Comparison of ENCODE assay signal across 1 cellular context in the genomic region with DNA sequence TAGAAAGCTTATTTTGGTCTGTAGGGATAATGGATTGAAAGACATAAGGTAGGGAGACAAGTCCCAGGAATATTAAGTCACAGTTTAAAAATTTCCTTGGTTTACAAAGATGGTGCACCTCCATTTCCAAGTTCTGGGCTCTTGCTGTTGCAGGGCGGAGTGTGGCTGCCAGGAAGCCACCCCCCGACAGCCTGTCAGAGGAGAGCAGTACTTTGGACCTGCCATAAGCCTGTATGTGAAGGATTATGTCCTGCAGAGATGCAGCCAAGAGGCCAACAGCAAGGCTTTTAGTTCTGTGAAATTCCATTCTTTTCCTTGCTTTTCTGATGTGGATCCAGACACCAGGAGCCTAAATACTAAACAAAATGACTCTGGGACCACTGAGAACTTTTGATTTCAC.
TF ChIP-seq lines count a peak whose summit lies in the region.

No MANE protein-coding gene starts in this region.

TF ChIP-seq in HepG2, 621 proteins besides CTCF, POLR2A, EP300 and RAD21 (continued from another document):
- TF ChIP-seq, protein P1, sequence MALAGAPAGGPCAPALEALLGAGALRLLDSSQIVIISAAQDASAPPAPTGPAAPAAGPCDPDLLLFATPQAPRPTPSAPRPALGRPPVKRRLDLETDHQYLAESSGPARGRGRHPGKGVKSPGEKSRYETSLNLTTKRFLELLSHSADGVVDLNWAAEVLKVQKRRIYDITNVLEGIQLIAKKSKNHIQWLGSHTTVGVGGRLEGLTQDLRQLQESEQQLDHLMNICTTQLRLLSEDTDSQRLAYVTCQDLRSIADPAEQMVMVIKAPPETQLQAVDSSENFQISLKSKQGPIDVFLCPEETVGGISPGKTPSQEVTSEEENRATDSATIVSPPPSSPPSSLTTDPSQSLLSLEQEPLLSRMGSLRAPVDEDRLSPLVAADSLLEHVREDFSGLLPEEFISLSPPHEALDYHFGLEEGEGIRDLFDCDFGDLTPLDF (CRISPR knock-in tag; IDR thresholded peaks at IDR 0.05) = no peak
- TF ChIP-seq, protein P2, sequence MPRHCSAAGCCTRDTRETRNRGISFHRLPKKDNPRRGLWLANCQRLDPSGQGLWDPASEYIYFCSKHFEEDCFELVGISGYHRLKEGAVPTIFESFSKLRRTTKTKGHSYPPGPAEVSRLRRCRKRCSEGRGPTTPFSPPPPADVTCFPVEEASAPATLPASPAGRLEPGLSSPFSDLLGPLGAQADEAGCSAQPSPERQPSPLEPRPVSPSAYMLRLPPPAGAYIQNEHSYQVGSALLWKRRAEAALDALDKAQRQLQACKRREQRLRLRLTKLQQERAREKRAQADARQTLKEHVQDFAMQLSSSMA (CRISPR knock-in tag; IDR thresholded peaks at IDR 0.05) = no peak
- peak; percentile 37; the same call in 1 of the 2 replicates for TF ChIP-seq SOX5 (CRISPR knock-in tag; IDR thresholded peaks at IDR 0.05; ENCODE audit: borderline replicate concordance)
- TF ChIP-seq HNF4G (IDR thresholded peaks at IDR 0.05; ENCODE audit: borderline replicate concordance, low read depth, low read length) = peak; percentile 79
- TF ChIP-seq HNF4G (CRISPR knock-in tag; IDR thresholded peaks at IDR 0.05; ENCODE audit: borderline replicate concordance, low read depth) = peak; percentile 26; the same call in 1 of the 2 replicates
- peak; percentile 57; the same call in 1 of the 2 replicates for TF ChIP-seq KDM6A (CRISPR knock-in tag; IDR thresholded peaks at IDR 0.05; ENCODE audit: low read depth)
- TF ChIP-seq, protein P3, sequence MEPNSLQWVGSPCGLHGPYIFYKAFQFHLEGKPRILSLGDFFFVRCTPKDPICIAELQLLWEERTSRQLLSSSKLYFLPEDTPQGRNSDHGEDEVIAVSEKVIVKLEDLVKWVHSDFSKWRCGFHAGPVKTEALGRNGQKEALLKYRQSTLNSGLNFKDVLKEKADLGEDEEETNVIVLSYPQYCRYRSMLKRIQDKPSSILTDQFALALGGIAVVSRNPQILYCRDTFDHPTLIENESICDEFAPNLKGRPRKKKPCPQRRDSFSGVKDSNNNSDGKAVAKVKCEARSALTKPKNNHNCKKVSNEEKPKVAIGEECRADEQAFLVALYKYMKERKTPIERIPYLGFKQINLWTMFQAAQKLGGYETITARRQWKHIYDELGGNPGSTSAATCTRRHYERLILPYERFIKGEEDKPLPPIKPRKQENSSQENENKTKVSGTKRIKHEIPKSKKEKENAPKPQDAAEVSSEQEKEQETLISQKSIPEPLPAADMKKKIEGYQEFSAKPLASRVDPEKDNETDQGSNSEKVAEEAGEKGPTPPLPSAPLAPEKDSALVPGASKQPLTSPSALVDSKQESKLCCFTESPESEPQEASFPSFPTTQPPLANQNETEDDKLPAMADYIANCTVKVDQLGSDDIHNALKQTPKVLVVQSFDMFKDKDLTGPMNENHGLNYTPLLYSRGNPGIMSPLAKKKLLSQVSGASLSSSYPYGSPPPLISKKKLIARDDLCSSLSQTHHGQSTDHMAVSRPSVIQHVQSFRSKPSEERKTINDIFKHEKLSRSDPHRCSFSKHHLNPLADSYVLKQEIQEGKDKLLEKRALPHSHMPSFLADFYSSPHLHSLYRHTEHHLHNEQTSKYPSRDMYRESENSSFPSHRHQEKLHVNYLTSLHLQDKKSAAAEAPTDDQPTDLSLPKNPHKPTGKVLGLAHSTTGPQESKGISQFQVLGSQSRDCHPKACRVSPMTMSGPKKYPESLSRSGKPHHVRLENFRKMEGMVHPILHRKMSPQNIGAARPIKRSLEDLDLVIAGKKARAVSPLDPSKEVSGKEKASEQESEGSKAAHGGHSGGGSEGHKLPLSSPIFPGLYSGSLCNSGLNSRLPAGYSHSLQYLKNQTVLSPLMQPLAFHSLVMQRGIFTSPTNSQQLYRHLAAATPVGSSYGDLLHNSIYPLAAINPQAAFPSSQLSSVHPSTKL (CRISPR knock-in tag; IDR thresholded peaks at IDR 0.05) = peak; percentile 75
- no peak for TF ChIP-seq ZNF768 (CRISPR knock-in tag; IDR thresholded peaks at IDR 0.05)
- peak; percentile 38; the same call in 1 of the 2 replicates for TF ChIP-seq HOXA3 (CRISPR knock-in tag; IDR thresholded peaks at IDR 0.05)
- 0 out of 2 replicates have a peak, but pooled peaks have one; percentile 49 for TF ChIP-seq RFXAP (CRISPR knock-in tag; IDR thresholded peaks at IDR 0.05; ENCODE audit: borderline replicate concordance)
- no peak for TF ChIP-seq HOXA7 (CRISPR knock-in tag; IDR thresholded peaks at IDR 0.05)
- TF ChIP-seq SAP130 (CRISPR knock-in tag; IDR thresholded peaks at IDR 0.05; ENCODE audit: low read depth) = peak; percentile 56
- TF ChIP-seq, protein P4, sequence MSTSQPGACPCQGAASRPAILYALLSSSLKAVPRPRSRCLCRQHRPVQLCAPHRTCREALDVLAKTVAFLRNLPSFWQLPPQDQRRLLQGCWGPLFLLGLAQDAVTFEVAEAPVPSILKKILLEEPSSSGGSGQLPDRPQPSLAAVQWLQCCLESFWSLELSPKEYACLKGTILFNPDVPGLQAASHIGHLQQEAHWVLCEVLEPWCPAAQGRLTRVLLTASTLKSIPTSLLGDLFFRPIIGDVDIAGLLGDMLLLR (CRISPR knock-in tag; IDR thresholded peaks at IDR 0.05) = no peak
- no peak for TF ChIP-seq ZNF335 (CRISPR knock-in tag; IDR thresholded peaks at IDR 0.05)
- peak; percentile 70 for TF ChIP-seq SALL1 (CRISPR knock-in tag; IDR thresholded peaks at IDR 0.05)
- 0 out of 2 replicates have a peak, but pooled peaks have one; percentile 34 for TF ChIP-seq KAT8 (CRISPR knock-in tag; IDR thresholded peaks at IDR 0.05)
- peak; percentile 70 for TF ChIP-seq POGZ (CRISPR knock-in tag; IDR thresholded peaks at IDR 0.05)
- no peak for TF ChIP-seq ZNF878 (CRISPR knock-in tag; IDR thresholded peaks at IDR 0.05)
- peak; percentile 93 for TF ChIP-seq ZNF644 (CRISPR knock-in tag; IDR thresholded peaks at IDR 0.05; ENCODE audit: low read depth)
- TF ChIP-seq, protein P5, sequence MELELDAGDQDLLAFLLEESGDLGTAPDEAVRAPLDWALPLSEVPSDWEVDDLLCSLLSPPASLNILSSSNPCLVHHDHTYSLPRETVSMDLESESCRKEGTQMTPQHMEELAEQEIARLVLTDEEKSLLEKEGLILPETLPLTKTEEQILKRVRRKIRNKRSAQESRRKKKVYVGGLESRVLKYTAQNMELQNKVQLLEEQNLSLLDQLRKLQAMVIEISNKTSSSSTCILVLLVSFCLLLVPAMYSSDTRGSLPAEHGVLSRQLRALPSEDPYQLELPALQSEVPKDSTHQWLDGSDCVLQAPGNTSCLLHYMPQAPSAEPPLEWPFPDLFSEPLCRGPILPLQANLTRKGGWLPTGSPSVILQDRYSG (CRISPR knock-in tag; IDR thresholded peaks at IDR 0.05) = no peak
- TF ChIP-seq YY1 (IDR thresholded peaks at IDR 0.05; ENCODE audit: insufficient read depth, insufficient replicate concordance, low read depth, low read length) = peak; percentile 44
- TF ChIP-seq, protein P6, sequence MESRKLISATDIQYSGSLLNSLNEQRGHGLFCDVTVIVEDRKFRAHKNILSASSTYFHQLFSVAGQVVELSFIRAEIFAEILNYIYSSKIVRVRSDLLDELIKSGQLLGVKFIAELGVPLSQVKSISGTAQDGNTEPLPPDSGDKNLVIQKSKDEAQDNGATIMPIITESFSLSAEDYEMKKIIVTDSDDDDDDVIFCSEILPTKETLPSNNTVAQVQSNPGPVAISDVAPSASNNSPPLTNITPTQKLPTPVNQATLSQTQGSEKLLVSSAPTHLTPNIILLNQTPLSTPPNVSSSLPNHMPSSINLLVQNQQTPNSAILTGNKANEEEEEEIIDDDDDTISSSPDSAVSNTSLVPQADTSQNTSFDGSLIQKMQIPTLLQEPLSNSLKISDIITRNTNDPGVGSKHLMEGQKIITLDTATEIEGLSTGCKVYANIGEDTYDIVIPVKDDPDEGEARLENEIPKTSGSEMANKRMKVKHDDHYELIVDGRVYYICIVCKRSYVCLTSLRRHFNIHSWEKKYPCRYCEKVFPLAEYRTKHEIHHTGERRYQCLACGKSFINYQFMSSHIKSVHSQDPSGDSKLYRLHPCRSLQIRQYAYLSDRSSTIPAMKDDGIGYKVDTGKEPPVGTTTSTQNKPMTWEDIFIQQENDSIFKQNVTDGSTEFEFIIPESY (CRISPR knock-in tag; IDR thresholded peaks at IDR 0.05) = no peak
- TF ChIP-seq ATF7-NPFF (CRISPR knock-in tag; IDR thresholded peaks at IDR 0.05; ENCODE audit: low read depth) = no peak
- TF ChIP-seq, protein P7, sequence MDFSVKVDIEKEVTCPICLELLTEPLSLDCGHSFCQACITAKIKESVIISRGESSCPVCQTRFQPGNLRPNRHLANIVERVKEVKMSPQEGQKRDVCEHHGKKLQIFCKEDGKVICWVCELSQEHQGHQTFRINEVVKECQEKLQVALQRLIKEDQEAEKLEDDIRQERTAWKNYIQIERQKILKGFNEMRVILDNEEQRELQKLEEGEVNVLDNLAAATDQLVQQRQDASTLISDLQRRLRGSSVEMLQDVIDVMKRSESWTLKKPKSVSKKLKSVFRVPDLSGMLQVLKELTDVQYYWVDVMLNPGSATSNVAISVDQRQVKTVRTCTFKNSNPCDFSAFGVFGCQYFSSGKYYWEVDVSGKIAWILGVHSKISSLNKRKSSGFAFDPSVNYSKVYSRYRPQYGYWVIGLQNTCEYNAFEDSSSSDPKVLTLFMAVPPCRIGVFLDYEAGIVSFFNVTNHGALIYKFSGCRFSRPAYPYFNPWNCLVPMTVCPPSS (IDR thresholded peaks at IDR 0.05) = no peak
- TF ChIP-seq, protein P8, sequence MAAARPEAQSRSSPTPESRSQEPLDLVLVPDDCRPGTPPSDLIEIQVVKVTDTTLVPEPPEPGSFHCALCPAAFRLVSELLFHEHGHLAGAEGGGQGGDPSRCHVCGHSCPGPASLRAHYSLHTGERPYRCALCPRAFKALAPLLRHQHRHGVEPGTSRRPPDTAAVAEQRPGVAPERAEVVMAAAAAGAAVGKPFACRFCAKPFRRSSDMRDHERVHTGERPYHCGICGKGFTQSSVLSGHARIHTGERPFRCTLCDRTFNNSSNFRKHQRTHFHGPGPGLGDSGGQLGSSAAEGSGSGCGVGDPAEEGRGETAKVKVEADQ (CRISPR knock-in tag; IDR thresholded peaks at IDR 0.05; ENCODE audit: borderline replicate concordance) = no peak
- TF ChIP-seq ZMYM4 (CRISPR knock-in tag; IDR thresholded peaks at IDR 0.05) = peak; percentile 66
- TF ChIP-seq RBM22 (optimal IDR thresholded peaks at IDR 0.05; ENCODE audit: low read length) = no peak
- no peak for TF ChIP-seq RBFOX2 (IDR thresholded peaks at IDR 0.05; ENCODE audit: low read depth, low read length)
TF ChIP-seq in HepG2: peak in this region for 28.
